19 cellular contexts compared by ENCODE assay signal in genomic region chr18:63088262-63088661, GRCh38.
"Had no signal": no experiment of that assay in that cellular context is flagged by ENCODE, and none has a peak within 500 bp of the region (broad histone marks: within the 10 kb centered on the region; RNA-seq: fewer than 3 reads in every experiment).

No MANE protein-coding gene starts in this region.

- H3K36me3 ChIP-seq: esophagus squamous epithelium, gastrocnemius medialis, left lung, sigmoid colon, upper lobe of left lung had no signal

- H3K27me3 ChIP-seq: gastrocnemius medialis, left lung, sigmoid colon, testis, upper lobe of left lung had no signal

- H3K27ac Mint-ChIP-seq: activated CD4-positive, alpha-beta memory T cell treated with anti-CD3 and anti-CD28 coated beads, Interleukin-2, amount 10 ng/mL, durations not matched to agents 7 days and 5 days; activated CD4-positive, alpha-beta T cell treated with anti-CD3 and anti-CD28 coated beads, Interleukin-2, amount 10 ng/mL, durations not matched to agents 24 days and 14 days; activated naive CD4-positive, alpha-beta T cell treated with anti-CD3 and anti-CD28 coated beads, Interleukin-2, amount 10 ng/mL, durations not matched to agents 7 days and 5 days; natural killer cell treated with Interleukin-12 subunit alpha and Interleukin-12 subunit beta and Interleukin-15 and Interleukin-18, amount 100 ng/mL, for 72 hours; stimulated activated memory B cell treated with anti-CD40 and anti-IgM and Interleukin-4, amounts not matched to agents 10 μg/mL and 1 μg/mL and 100 μg/mL, for 72 hours had no signal

- DNase-seq: activated CD4-positive, alpha-beta memory T cell treated with anti-CD3 and anti-CD28 coated beads, Interleukin-2, amount 10 ng/mL, durations not matched to agents 7 days and 5 days; activated CD4-positive, alpha-beta T cell treated with anti-CD3 and anti-CD28 coated beads, Interleukin-2, amount 10 ng/mL, durations not matched to agents 24 days and 14 days; activated effector memory CD4-positive, alpha-beta T cell treated with anti-CD3 and anti-CD28 coated beads, Interleukin-2, amount 50 U/mL, for 16 hours; activated naive CD4-positive, alpha-beta T cell treated with anti-CD3 and anti-CD28 coated beads, Interleukin-2, amount 10 ng/mL, durations not matched to agents 7 days and 5 days; esophagus squamous epithelium; gastrocnemius medialis; head of caudate nucleus; left lung; nucleus accumbens; sigmoid colon; stimulated activated CD4-positive, alpha-beta T cell treated with anti-CD3 and anti-CD28 coated beads, Interleukin-15, amount 100 ng/mL, for 24 hours; T-helper 2 cell; testis; upper lobe of left lung had no signal

- H3K27ac ChIP-seq: coronary artery, esophagus squamous epithelium, gastrocnemius medialis, left lung, sigmoid colon, testis, upper lobe of left lung had no signal

- H3K36me3 Mint-ChIP-seq: activated naive CD4-positive, alpha-beta T cell treated with anti-CD3 and anti-CD28 coated beads, Interleukin-2, amount 10 ng/mL, durations not matched to agents 7 days and 5 days; natural killer cell treated with Interleukin-12 subunit alpha and Interleukin-12 subunit beta and Interleukin-15 and Interleukin-18, amount 100 ng/mL, for 72 hours; stimulated activated memory B cell treated with anti-CD40 and anti-IgM and Interleukin-4, amounts not matched to agents 10 μg/mL and 1 μg/mL and 100 μg/mL, for 72 hours had no signal

- H3K27me3 Mint-ChIP-seq: natural killer cell treated with Interleukin-12 subunit alpha and Interleukin-12 subunit beta and Interleukin-15 and Interleukin-18, amount 100 ng/mL, for 72 hours had no signal

- H3K4me2 ChIP-seq: smooth muscle cell had no signal

- H3K4me3 ChIP-seq: coronary artery, esophagus squamous epithelium, gastrocnemius medialis, left lung, lung, sigmoid colon, smooth muscle cell, testis, upper lobe of left lung had no signal

- H3K4me3 Mint-ChIP-seq: activated CD4-positive, alpha-beta memory T cell treated with anti-CD3 and anti-CD28 coated beads, Interleukin-2, amount 10 ng/mL, durations not matched to agents 7 days and 5 days; activated CD4-positive, alpha-beta T cell treated with anti-CD3 and anti-CD28 coated beads, Interleukin-2, amount 10 ng/mL, durations not matched to agents 24 days and 14 days; activated naive CD4-positive, alpha-beta T cell treated with anti-CD3 and anti-CD28 coated beads, Interleukin-2, amount 10 ng/mL, durations not matched to agents 7 days and 5 days; natural killer cell treated with Interleukin-12 subunit alpha and Interleukin-12 subunit beta and Interleukin-15 and Interleukin-18, amount 100 ng/mL, for 72 hours; stimulated activated memory B cell treated with anti-CD40 and anti-IgM and Interleukin-4, amounts not matched to agents 10 μg/mL and 1 μg/mL and 100 μg/mL, for 72 hours had no signal

- H3K4me1 ChIP-seq: gastrocnemius medialis, left lung, testis, upper lobe of left lung had no signal

- H3K9me3 Mint-ChIP-seq: activated CD4-positive, alpha-beta memory T cell treated with anti-CD3 and anti-CD28 coated beads, Interleukin-2, amount 10 ng/mL, durations not matched to agents 7 days and 5 days; activated CD4-positive, alpha-beta T cell treated with anti-CD3 and anti-CD28 coated beads, Interleukin-2, amount 10 ng/mL, durations not matched to agents 24 days and 14 days; activated naive CD4-positive, alpha-beta T cell treated with anti-CD3 and anti-CD28 coated beads, Interleukin-2, amount 10 ng/mL, durations not matched to agents 7 days and 5 days; natural killer cell treated with Interleukin-12 subunit alpha and Interleukin-12 subunit beta and Interleukin-15 and Interleukin-18, amount 100 ng/mL, for 72 hours; stimulated activated memory B cell treated with anti-CD40 and anti-IgM and Interleukin-4, amounts not matched to agents 10 μg/mL and 1 μg/mL and 100 μg/mL, for 72 hours had no signal

- H3K9me3 ChIP-seq: esophagus squamous epithelium, gastrocnemius medialis, left lung, sigmoid colon, testis, upper lobe of left lung had no signal

- H3K4me1 Mint-ChIP-seq: activated CD4-positive, alpha-beta memory T cell treated with anti-CD3 and anti-CD28 coated beads, Interleukin-2, amount 10 ng/mL, durations not matched to agents 7 days and 5 days; activated CD4-positive, alpha-beta T cell treated with anti-CD3 and anti-CD28 coated beads, Interleukin-2, amount 10 ng/mL, durations not matched to agents 24 days and 14 days; activated naive CD4-positive, alpha-beta T cell treated with anti-CD3 and anti-CD28 coated beads, Interleukin-2, amount 10 ng/mL, durations not matched to agents 7 days and 5 days; stimulated activated memory B cell treated with anti-CD40 and anti-IgM and Interleukin-4, amounts not matched to agents 10 μg/mL and 1 μg/mL and 100 μg/mL, for 72 hours had no signal
